ENCODE assay signal across 28 cellular contexts in the genomic region with DNA sequence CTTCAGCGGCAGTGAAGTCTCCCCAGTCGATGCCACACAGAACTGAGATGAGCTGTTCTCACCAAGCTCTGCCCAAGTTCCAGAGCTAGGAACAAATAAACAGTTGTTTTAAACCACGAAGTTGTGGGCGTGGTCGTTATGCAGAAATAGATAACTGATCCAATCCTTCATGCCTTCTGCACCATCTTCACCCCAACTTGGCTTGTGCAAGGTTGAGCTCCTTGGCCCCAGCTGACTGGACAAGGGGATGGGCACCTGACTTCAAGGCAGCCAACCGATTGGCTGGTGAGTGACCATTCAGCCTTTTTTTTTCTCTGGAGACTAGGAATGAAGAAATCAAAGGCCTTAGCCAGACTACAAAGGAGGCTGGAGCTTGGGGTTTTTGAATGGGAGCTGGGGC. TPM values are rescaled to one million over a fixed set of nuclear protein-coding genes. Genes with fewer than 3 reads are reported as not detected.
DNase-seq lines count a peak whose midpoint lies in the region; ATAC-seq and TF ChIP-seq lines count a peak whose summit lies in the region.
"Had no signal": no experiment of that assay in that cellular context is flagged by ENCODE, and none has a peak within 500 bp of the region (broad histone marks: within the 10 kb centered on the region; RNA-seq: fewer than 3 reads in every experiment).

No MANE protein-coding gene starts in this region.

- H3K27me3 Mint-ChIP-seq in activated CD4-positive, alpha-beta T cell treated with anti-CD3 and anti-CD28 coated beads, Interleukin-2, amount 10 ng/mL, durations not matched to agents 7 days and 5 days: peaks cover 7% of the 10 kb centered on the region

- H3K27me3 ChIP-seq in H7 (ENCODE audit: control insufficient read depth, insufficient read depth, low read length) (no peaks in the 10 kb centered on the region), neuronal stem cell (ENCODE audit: control insufficient read depth in 3 of 3, insufficient read depth in 3 of 3, low read depth in 1 of 3, low read length in 3 of 3) (no peaks in the 10 kb centered on the region), uterus (no peaks in the 10 kb centered on the region)

- CTCF ChIA-PET in activated CD4-positive, alpha-beta T cell treated with anti-CD3 and anti-CD28 coated beads, Interleukin-2, amount 10 ng/mL, durations not matched to agents 7 days and 5 days (lab: Charles Lee): interaction anchor here (1.5 kb wide), 1 partner anchor 65 kb away, joined by 4 read pairs; no protein-coding TSS in a partner anchor

- no peak overlapping the region for H2BK120ac ChIP-seq in neuronal stem cell (ENCODE audit: low read depth, low read length)

- H3K9ac ChIP-seq in neuronal stem cell (ENCODE audit: low read depth, low read length, poor library complexity): no peak overlapping the region

- ATAC-seq in GM18909 (IDR thresholded peaks at IDR 0.05; ENCODE audit: poor library complexity, unreplicated experiment): no peak
- ATAC-seq: activated CD4-positive, CD25-positive, alpha-beta regulatory T cell treated with anti-CD3 and anti-CD28 coated beads, Interleukin-2, amount 50 U/mL, for 24 hours; activated T-cell treated with anti-CD3 and anti-CD28 coated beads, Interleukin-2, amount 50 U/mL, for 4 hours; HepG2; left cardiac atrium; PC-3 had no signal

- peak overlapping the region; percentile 86 for H3K27ac ChIP-seq in cingulate gyrus (ENCODE audit: low read depth, low read length)
- H3K27ac ChIP-seq in neuronal stem cell (replicated peaks; ENCODE audit: low read length): no peak overlapping the region
- H3K27ac ChIP-seq in uterus: no peak overlapping the region
- H3K27ac ChIP-seq: skin epidermis had no signal

- no peak overlapping the region for H2AK5ac ChIP-seq in neuronal stem cell (ENCODE audit: low read depth, low read length)

- no peak overlapping the region for H2BK12ac ChIP-seq in neuronal stem cell (ENCODE audit: low read length)

- H4K8ac ChIP-seq in neuronal stem cell (ENCODE audit: low read depth, low read length): no peak overlapping the region

- H3K36me3 ChIP-seq in H7 (replicated peaks; ENCODE audit: control insufficient read depth, insufficient read depth, low read length): no peaks in the 10 kb centered on the region
- H3K36me3 ChIP-seq in neuronal stem cell (replicated peaks in 1 of 2; ENCODE audit: control insufficient read depth in 2 of 2, insufficient read depth in 2 of 2, low read length in 2 of 2): peaks cover 2 to 4% of the 10 kb centered on the region in 2 donors
- no peaks in the 10 kb centered on the region for H3K36me3 ChIP-seq in uterus
- H3K36me3 ChIP-seq: esophagus squamous epithelium, tibial artery had no signal

- H3K4me1 ChIP-seq in neuronal stem cell (ENCODE audit: control insufficient read depth in 2 of 2, insufficient read depth in 1 of 2, low read depth in 1 of 2, low read length in 2 of 2): peaks cover 56 to 60% of the 10 kb centered on the region in 2 donors
- peaks cover 0 to 12% of the 10 kb centered on the region in 2 donors for H3K4me1 ChIP-seq in uterus

- no peak for TF ChIP-seq CTCF in uterus (IDR thresholded peaks at IDR 0.05)

- H4K91ac ChIP-seq in neuronal stem cell (ENCODE audit: low read depth, low read length, poor library complexity): no peak overlapping the region

- H2BK15ac ChIP-seq in neuronal stem cell (ENCODE audit: low read length): peak overlapping the region; percentile 84

- no peak overlapping the region for H3K4ac ChIP-seq in neuronal stem cell (ENCODE audit: low read length)

- H3K27ac Mint-ChIP-seq in activated CD4-positive, alpha-beta T cell treated with anti-CD3 and anti-CD28 coated beads, Interleukin-2, amount 10 ng/mL, durations not matched to agents 7 days and 5 days: no peak overlapping the region
- H3K27ac Mint-ChIP-seq: activated naive CD4-positive, alpha-beta T cell treated with anti-CD3 and anti-CD28 coated beads, Interleukin-2, amount 10 ng/mL, durations not matched to agents 7 days and 5 days; CD8-positive, alpha-beta memory T cell; mesothelial cell of epicardium had no signal

- H3K4me3 Mint-ChIP-seq in activated CD4-positive, alpha-beta T cell treated with anti-CD3 and anti-CD28 coated beads, Interleukin-2, amount 10 ng/mL, durations not matched to agents 7 days and 5 days: no peak overlapping the region
- H3K4me3 Mint-ChIP-seq: activated naive CD4-positive, alpha-beta T cell treated with anti-CD3 and anti-CD28 coated beads, Interleukin-2, amount 10 ng/mL, durations not matched to agents 7 days and 5 days; activated T-cell treated with anti-CD3 and anti-CD28 coated beads, Interleukin-2, amount 50 U/mL, for 4 hours; CD8-positive, alpha-beta memory T cell; mesothelial cell of epicardium had no signal

- POLR2A ChIA-PET in activated CD4-positive, alpha-beta T cell treated with anti-CD3 and anti-CD28 coated beads, Interleukin-2, amount 10 ng/mL, durations not matched to agents 7 days and 5 days (lab: Charles Lee): no interaction called here

- H2BK5ac ChIP-seq in neuronal stem cell (ENCODE audit: low read length): no peak overlapping the region

- H3K36me3 Mint-ChIP-seq in activated CD4-positive, alpha-beta T cell treated with anti-CD3 and anti-CD28 coated beads, Interleukin-2, amount 10 ng/mL, durations not matched to agents 7 days and 5 days (ENCODE audit: low read depth): no peaks in the 10 kb centered on the region
- H3K36me3 Mint-ChIP-seq: activated naive CD4-positive, alpha-beta T cell treated with anti-CD3 and anti-CD28 coated beads, Interleukin-2, amount 10 ng/mL, durations not matched to agents 7 days and 5 days; CD8-positive, alpha-beta memory T cell; mesothelial cell of epicardium had no signal

- H3K79me1 ChIP-seq in neuronal stem cell (ENCODE audit: low read depth, low read length): no peaks in the 10 kb centered on the region

- intact Hi-C loops in uterus (cut with DNase I; ENCODE audit: low total_unique reads): no loop called here

- H3K4me3 ChIP-seq in H7 (ENCODE audit: insufficient read depth, low read depth, low read length) (no peak overlapping the region), neuronal stem cell (ENCODE audit: low read length in 2 of 2) (no peak overlapping the region), uterus (no peak overlapping the region)
- H3K4me3 ChIP-seq: esophagus squamous epithelium, skin epidermis, tibial artery had no signal

- no peak overlapping the region for H3K23ac ChIP-seq in neuronal stem cell (ENCODE audit: low read depth, low read length, poor library complexity)

- no peak overlapping the region for H3K14ac ChIP-seq in neuronal stem cell (ENCODE audit: low read length)

- peaks cover 2% of the 10 kb centered on the region for H3K4me1 Mint-ChIP-seq in activated CD4-positive, alpha-beta T cell treated with anti-CD3 and anti-CD28 coated beads, Interleukin-2, amount 10 ng/mL, durations not matched to agents 7 days and 5 days
- H3K4me1 Mint-ChIP-seq: activated naive CD4-positive, alpha-beta T cell treated with anti-CD3 and anti-CD28 coated beads, Interleukin-2, amount 10 ng/mL, durations not matched to agents 7 days and 5 days had no signal

- H2AFZ ChIP-seq in neuronal stem cell (ENCODE audit: low read length): no peak overlapping the region

- H3K9me3 ChIP-seq in neuronal stem cell (replicated peaks in 1 of 2; ENCODE audit: control insufficient read depth in 2 of 2, insufficient read depth in 1 of 2, low read depth in 1 of 2, low read length in 2 of 2) (no peaks in the 10 kb centered on the region), uterus (no peaks in the 10 kb centered on the region)
- H3K9me3 ChIP-seq: esophagus squamous epithelium, tibial artery had no signal

- no peaks in the 10 kb centered on the region for H3K9me3 Mint-ChIP-seq in activated CD4-positive, alpha-beta T cell treated with anti-CD3 and anti-CD28 coated beads, Interleukin-2, amount 10 ng/mL, durations not matched to agents 7 days and 5 days
- H3K9me3 Mint-ChIP-seq: activated naive CD4-positive, alpha-beta T cell treated with anti-CD3 and anti-CD28 coated beads, Interleukin-2, amount 10 ng/mL, durations not matched to agents 7 days and 5 days; activated T-cell treated with anti-CD3 and anti-CD28 coated beads, Interleukin-2, amount 50 U/mL, for 4 hours; mesothelial cell of epicardium had no signal

- no CpG with 5 or more reads among the region's 6 CpGs for WGBS in neuronal stem cell (ENCODE audit: extremely low coverage in 2 of 2, insufficient read length in 2 of 2, insufficient replicate concordance in 1 of 2), 2 donors

- H3K4me2 ChIP-seq in neuronal stem cell (ENCODE audit: insufficient read depth, low read length, poor library complexity, severe bottlenecking): no peak overlapping the region

- no peak for TF ChIP-seq POLR2A in uterus (IDR thresholded peaks at IDR 0.05)

- DNase-seq in H7 (peak; percentile 57), OCI-M1 (lab: John Stamatoyannopoulos, UW) (peak; percentile 47), neuronal stem cell (ENCODE audit: low spot score) (no peak), uterus (no peak)
- no peak for DNase-seq in activated CD4-positive, alpha-beta T cell treated with anti-CD3 and anti-CD28 coated beads, Interleukin-2, amount 10 ng/mL, durations not matched to agents 7 days and 5 days
- DNase-seq: activated CD8-positive, alpha-beta memory T cell treated with anti-CD3 and anti-CD28 coated beads for 24 hours; activated naive CD4-positive, alpha-beta T cell treated with anti-CD3 and anti-CD28 coated beads, Interleukin-2, amount 10 ng/mL, durations not matched to agents 7 days and 5 days; activated T-cell treated with anti-CD3 and anti-CD28 coated beads, Interleukin-2, amount 50 U/mL, for 4 hours; CD8-positive, alpha-beta memory T cell; DMS79 treated with DMSO at 0.1 percent for 48 hours; effector memory CD4-positive, alpha-beta T cell; esophagus squamous epithelium; left cardiac atrium; NCI-H187; NCI-H2227 treated with DMSO at 0.1 percent for 48 hours; PC-3; SIG-M5; stimulated activated CD4-positive, alpha-beta T cell treated with anti-CD3 and anti-CD28 coated beads, Interleukin-2, amount 100 ng/mL, for 24 hours; stimulated activated naive CD4-positive, alpha-beta T cell; tibial artery had no signal

- peak overlapping the region; percentile 21 for H3K18ac ChIP-seq in neuronal stem cell (ENCODE audit: low read length)

RNA-seq across cellular contexts. Expression of a gene that starts 23.9 kb away (rescaled TPM):
- 10.6 and 11.9 TPM in 2 replicates for total RNA-seq in H7 (2014; rRNA removed; shearing (Covaris generic))
- polyA plus RNA-seq in neuronal stem cell (2013, experiment 1 of 2): 61.3 TPM
- polyA plus RNA-seq in neuronal stem cell (2013, experiment 2 of 2): 62.0 TPM
- 1 to 10 TPM in 2 of 4 donors, under 1 TPM in 1, not detected in 1; 0.26 to 9.6 (median 8.4) TPM for total RNA-seq in uterus
- total RNA-seq in activated CD4-positive, alpha-beta T cell treated with anti-CD3 and anti-CD28 coated beads, Interleukin-2, amount 10 ng/mL, durations not matched to agents 7 days and 5 days: not detected
- total RNA-seq: activated T-cell treated with anti-CD3 and anti-CD28 coated beads, Interleukin-2, amount 50 U/mL, for 4 hours; CD8-positive, alpha-beta memory T cell; HepG2; MCF 10A; PC-3; pulmonary artery endothelial cell had no signal
- polyA plus RNA-seq: CD8-positive, alpha-beta memory T cell had no signal

Comparison
In these comparisons a context has a peak if more than half of its experiments do, and no peak if none do; other contexts are left out.
1. DNase-seq: peak in H7 (single experiment) and OCI-M1 (single experiment); none in neuronal stem cell (single experiment), uterus (0 of 2) and activated CD4-positive, alpha-beta T cell treated with anti-CD3 and anti-CD28 coated beads, Interleukin-2, amount 10 ng/mL, durations not matched to agents 7 days and 5 days (single experiment).